ENCODE assay signal across 17 cellular contexts in genomic region chr15:72057548-72058091, GRCh38.
A peak's percentile ranks its signal among the peaks of the same experiment; 100 is the strongest.
DNase-seq lines count a peak whose midpoint lies in the region; TF ChIP-seq lines count a peak whose summit lies in the region.
"Had no signal": no experiment of that assay in that cellular context is flagged by ENCODE, and none has a peak within 500 bp of the region (broad histone marks: within the 10 kb centered on the region; RNA-seq: fewer than 3 reads in every experiment).

No MANE protein-coding gene starts in this region.

- H3K4me1 Mint-ChIP-seq in type B pancreatic cell (ENCODE audit: unreplicated experiment), result peaks cover 3% of the 10 kb centered on the region
- H3K4me1 Mint-ChIP-seq in activated CD4-positive, alpha-beta memory T cell treated with anti-CD3 and anti-CD28 coated beads, Interleukin-2, amount 10 ng/mL, durations not matched to agents 7 days and 5 days, result peaks cover 1% of the 10 kb centered on the region

- no peaks in the 10 kb centered on the region for H3K27me3 ChIP-seq in Karpas-422 (ENCODE audit: low read length)
- H3K27me3 ChIP-seq: vagina had no signal

- no peaks in the 10 kb centered on the region for H3K27me3 Mint-ChIP-seq in type B pancreatic cell
- H3K27me3 Mint-ChIP-seq in activated CD4-positive, alpha-beta memory T cell treated with anti-CD3 and anti-CD28 coated beads, Interleukin-2, amount 10 ng/mL, durations not matched to agents 7 days and 5 days, result no peaks in the 10 kb centered on the region
- H3K27me3 Mint-ChIP-seq: activated naive CD4-positive, alpha-beta T cell treated with anti-CD3 and anti-CD28 coated beads, Interleukin-2, amount 10 ng/mL, durations not matched to agents 7 days and 5 days; CD4-positive, alpha-beta memory T cell; IgD-negative memory B cell; naive thymus-derived CD8-positive, alpha-beta T cell had no signal

- H3K4me2 ChIP-seq in Karpas-422 (ENCODE audit: low read depth, low read length, poor library complexity, severe bottlenecking), result no peak overlapping the region

- H3K4me1 ChIP-seq in Karpas-422 (ENCODE audit: low read length), result peaks cover 38% of the 10 kb centered on the region

- peaks cover 14% of the 10 kb centered on the region for H3K9me3 Mint-ChIP-seq in type B pancreatic cell
- H3K9me3 Mint-ChIP-seq in activated CD4-positive, alpha-beta memory T cell treated with anti-CD3 and anti-CD28 coated beads, Interleukin-2, amount 10 ng/mL, durations not matched to agents 7 days and 5 days, result no peaks in the 10 kb centered on the region

- peaks cover 14% of the 10 kb centered on the region for H3K36me3 ChIP-seq in Karpas-422 (ENCODE audit: insufficient read depth, low read length)
- H3K36me3 ChIP-seq: vagina had no signal

- H3K9me2 ChIP-seq in Karpas-422 (replicated peaks; ENCODE audit: insufficient read depth, low read length), result no peaks in the 10 kb centered on the region

- H3K79me2 ChIP-seq in Karpas-422 (ENCODE audit: low read length), result peaks cover 92% of the 10 kb centered on the region

- no peak for TF ChIP-seq CTCF in type B pancreatic cell (conservative IDR thresholded peaks at IDR 0.05)

- peak overlapping the region; percentile 21; the same call in 1 of the 2 replicates for H3K27ac ChIP-seq in Karpas-422 (ENCODE audit: low read length)
- H3K27ac ChIP-seq: vagina had no signal

- CTCF ChIA-PET in activated CD4-positive, alpha-beta memory T cell treated with anti-CD3 and anti-CD28 coated beads, Interleukin-2, amount 10 ng/mL, durations not matched to agents 7 days and 5 days (lab: Charles Lee), result interaction anchor here (0.6 kb wide), 1 partner anchor 314 kb away, joined by 4 read pairs; no protein-coding TSS in a partner anchor

- no peaks in the 10 kb centered on the region for H3K9me3 ChIP-seq in Karpas-422 (ENCODE audit: low read length)
- H3K9me3 ChIP-seq: vagina had no signal

- H3K4me3 Mint-ChIP-seq in type B pancreatic cell, result no peak overlapping the region
- no peak overlapping the region for H3K4me3 Mint-ChIP-seq in activated CD4-positive, alpha-beta memory T cell treated with anti-CD3 and anti-CD28 coated beads, Interleukin-2, amount 10 ng/mL, durations not matched to agents 7 days and 5 days
- H3K4me3 Mint-ChIP-seq: activated naive CD4-positive, alpha-beta T cell treated with anti-CD3 and anti-CD28 coated beads, Interleukin-2, amount 10 ng/mL, durations not matched to agents 7 days and 5 days; IgD-negative memory B cell; naive thymus-derived CD8-positive, alpha-beta T cell; stimulated activated effector memory CD8-positive, alpha-beta T cell treated with anti-CD3 and anti-CD28 coated beads, Interleukin-12 subunit alpha, Interleukin-12 subunit beta, amount 100 ng/mL, for 72 hours had no signal

- peaks cover 4% of the 10 kb centered on the region for H3K36me3 Mint-ChIP-seq in type B pancreatic cell
- H3K36me3 Mint-ChIP-seq in activated CD4-positive, alpha-beta memory T cell treated with anti-CD3 and anti-CD28 coated beads, Interleukin-2, amount 10 ng/mL, durations not matched to agents 7 days and 5 days (ENCODE audit: low read depth), result no peaks in the 10 kb centered on the region
- H3K36me3 Mint-ChIP-seq: activated naive CD4-positive, alpha-beta T cell treated with anti-CD3 and anti-CD28 coated beads, Interleukin-2, amount 10 ng/mL, durations not matched to agents 7 days and 5 days; stimulated activated effector memory CD8-positive, alpha-beta T cell treated with anti-CD3 and anti-CD28 coated beads, Interleukin-12 subunit alpha, Interleukin-12 subunit beta, amount 100 ng/mL, for 72 hours had no signal

- H3K27ac Mint-ChIP-seq in type B pancreatic cell, result peak overlapping the region; percentile 22
- H3K27ac Mint-ChIP-seq in activated CD4-positive, alpha-beta memory T cell treated with anti-CD3 and anti-CD28 coated beads, Interleukin-2, amount 10 ng/mL, durations not matched to agents 7 days and 5 days, result no peak overlapping the region
- H3K27ac Mint-ChIP-seq: activated naive CD4-positive, alpha-beta T cell treated with anti-CD3 and anti-CD28 coated beads, Interleukin-2, amount 10 ng/mL, durations not matched to agents 7 days and 5 days; IgD-negative memory B cell; stimulated activated effector memory CD8-positive, alpha-beta T cell treated with anti-CD3 and anti-CD28 coated beads, Interleukin-12 subunit alpha, Interleukin-12 subunit beta, amount 100 ng/mL, for 72 hours had no signal

- H4K20me1 ChIP-seq in Karpas-422 (ENCODE audit: insufficient read depth, low read depth, low read length), result no peaks in the 10 kb centered on the region

- POLR2A ChIA-PET in activated CD4-positive, alpha-beta memory T cell treated with anti-CD3 and anti-CD28 coated beads, Interleukin-2, amount 10 ng/mL, durations not matched to agents 7 days and 5 days (lab: Charles Lee), result no interaction called here

- DNase-seq in Karpas-422, result no peak
- DNase-seq in amniotic epithelial cell (ENCODE audit: low read depth), result peak; percentile 10
- peak; percentile 21 for DNase-seq in kidney glomerular epithelial cell (lab: John Stamatoyannopoulos, UW)
- no peak for DNase-seq in type B pancreatic cell (ENCODE audit: extremely low spot score, unreplicated experiment)
- DNase-seq in NCI-H1105 treated with DMSO at 0.1 percent for 48 hours (lab: John Stamatoyannopoulos, UW), result no peak
- no peak for DNase-seq in activated CD4-positive, alpha-beta memory T cell treated with anti-CD3 and anti-CD28 coated beads, Interleukin-2, amount 10 ng/mL, durations not matched to agents 7 days and 5 days
- no peak for DNase-seq in Kasumi-1 (lab: John Stamatoyannopoulos, UW)
- DNase-seq: activated naive CD4-positive, alpha-beta T cell treated with anti-CD3 and anti-CD28 coated beads, Interleukin-2, amount 10 ng/mL, durations not matched to agents 7 days and 5 days; CD4-positive, alpha-beta memory T cell; left colon; naive thymus-derived CD8-positive, alpha-beta T cell; NCI-H510A treated with DMSO at 0.1 percent for 48 hours; right cardiac atrium; stimulated activated CD4-positive, alpha-beta T cell treated with anti-CD3 and anti-CD28 coated beads, Interleukin-4, amount 100 ng/mL, for 24 hours had no signal

- no peak overlapping the region for H3K4me3 ChIP-seq in Karpas-422 (ENCODE audit: low read length)
- H3K4me3 ChIP-seq: vagina had no signal

- no peak overlapping the region for H2AFZ ChIP-seq in Karpas-422 (ENCODE audit: low read length)

- H3K9ac ChIP-seq in Karpas-422 (ENCODE audit: low read length), result no peak overlapping the region

Comparison
In these comparisons a context has a peak if more than half of its experiments do, and no peak if none do; other contexts are left out.
1. DNase-seq: peak in amniotic epithelial cell (single experiment) and kidney glomerular epithelial cell (single experiment); none in Karpas-422 (single experiment), type B pancreatic cell (single experiment), NCI-H1105 treated with DMSO at 0.1 percent for 48 hours (single experiment), activated CD4-positive, alpha-beta memory T cell treated with anti-CD3 and anti-CD28 coated beads, Interleukin-2, amount 10 ng/mL, durations not matched to agents 7 days and 5 days (single experiment) and Kasumi-1 (0 of 2).